In genomic region chr10:25974897-25975459, GRCh38 we compare ENCODE assay signal across 28 cellular contexts. TPM values are rescaled to one million over a fixed set of nuclear protein-coding genes. Genes with fewer than 3 reads are reported as not detected.
DNase-seq lines count a peak whose midpoint lies in the region; ATAC-seq and TF ChIP-seq lines count a peak whose summit lies in the region.
"Had no signal": no experiment of that assay in that cellular context is flagged by ENCODE, and none has a peak within 500 bp of the region (broad histone marks: within the 10 kb centered on the region; RNA-seq: fewer than 3 reads in every experiment).

No MANE protein-coding gene starts in this region.

- ATAC-seq in stimulated activated memory B cell treated with anti-CD40 and anti-IgM and Interleukin-4, amounts not matched to agents 10 μg/mL and 1 μg/mL and 100 μg/mL, for 72 hours, result peak; percentile 20
- ATAC-seq in Right ventricle myocardium inferior (no peak), HG03280 (IDR thresholded peaks at IDR 0.05; ENCODE audit: unreplicated experiment) (no peak)
- ATAC-seq: A549, Panc1 had no signal

- intact Hi-C loops in transverse colon (cut with DNase I; ENCODE audit: low total_unique reads) (no loop called here), Right ventricle myocardium inferior (cut with DNase I) (no loop called here)

- H3K4me1 Mint-ChIP-seq in stimulated activated memory B cell treated with anti-CD40 and anti-IgM and Interleukin-4, amounts not matched to agents 10 μg/mL and 1 μg/mL and 100 μg/mL, for 72 hours, result no peaks in the 10 kb centered on the region

- no peaks in the 10 kb centered on the region for H3K9me3 Mint-ChIP-seq in stimulated activated memory B cell treated with anti-CD40 and anti-IgM and Interleukin-4, amounts not matched to agents 10 μg/mL and 1 μg/mL and 100 μg/mL, for 72 hours
- H3K9me3 Mint-ChIP-seq: CD4-positive, alpha-beta T cell had no signal

- no peak for TF ChIP-seq CTCF in astrocyte of the spinal cord (IDR thresholded peaks at IDR 0.05; ENCODE audit: low read depth, low read length)
- no peak for TF ChIP-seq CTCF in transverse colon (IDR thresholded peaks at IDR 0.05)

- no peak overlapping the region for H3K4me3 ChIP-seq in astrocyte of the spinal cord (ENCODE audit: low read depth, low read length)
- no peak overlapping the region for H3K4me3 ChIP-seq in transverse colon
- H3K4me3 ChIP-seq: A549; BLaER1 treated with 17β-estradiol and CSF1 and Interleukin-3, amounts not matched to agents 10 nM and 100 nM; HAP-1; SK-N-MC had no signal

- H3K36me3 ChIP-seq in transverse colon, result no peaks in the 10 kb centered on the region
- H3K36me3 ChIP-seq: BLaER1 treated with 17β-estradiol and CSF1 and Interleukin-3, amounts not matched to agents 10 nM and 100 nM; HAP-1 had no signal

- TF ChIP-seq POLR2A in transverse colon (IDR thresholded peaks at IDR 0.05), result no peak

- H3K4me3 Mint-ChIP-seq in stimulated activated memory B cell treated with anti-CD40 and anti-IgM and Interleukin-4, amounts not matched to agents 10 μg/mL and 1 μg/mL and 100 μg/mL, for 72 hours, result no peak overlapping the region
- H3K4me3 Mint-ChIP-seq: CD4-positive, alpha-beta T cell; HFFc6 had no signal

- DNase-seq in NCI-H226, result peak; percentile 71
- DNase-seq in astrocyte of the spinal cord (ENCODE audit: low read depth, low spot score), result peak; percentile 2
- peak; percentile 34 for DNase-seq in iris pigment epithelial cell (ENCODE audit: low read depth)
- no peak for DNase-seq in transverse colon
- DNase-seq in HuH-7.5 (ENCODE audit: low spot score), result no peak
- DNase-seq in Right ventricle myocardium inferior (ENCODE audit: missing footprints), result no peak
- DNase-seq: AML-193; CD4-positive, alpha-beta T cell; HFFc6; Karpas-422; NCI-H1092; NCI-H1417 treated with DMSO at 0.1 percent for 48 hours; NCI-H1694 treated with DMSO at 0.1 percent for 48 hours; NCI-H2081; NCI-H2227 treated with DMSO at 0.1 percent for 48 hours; NCI-H510A; NCI-H69; SHP77 treated with DMSO at 0.1 percent for 48 hours had no signal

- no peak overlapping the region for H3K27ac Mint-ChIP-seq in stimulated activated memory B cell treated with anti-CD40 and anti-IgM and Interleukin-4, amounts not matched to agents 10 μg/mL and 1 μg/mL and 100 μg/mL, for 72 hours
- H3K27ac Mint-ChIP-seq: CD4-positive, alpha-beta T cell; HFFc6 had no signal

- H3K9me3 ChIP-seq in transverse colon, result no peaks in the 10 kb centered on the region
- H3K9me3 ChIP-seq: A549, HAP-1 had no signal

- H3K36me3 Mint-ChIP-seq in stimulated activated memory B cell treated with anti-CD40 and anti-IgM and Interleukin-4, amounts not matched to agents 10 μg/mL and 1 μg/mL and 100 μg/mL, for 72 hours, result no peaks in the 10 kb centered on the region

- H3K4me1 ChIP-seq in transverse colon, result no peaks in the 10 kb centered on the region
- H3K4me1 ChIP-seq: A549; BLaER1 treated with 17β-estradiol and CSF1 and Interleukin-3, amounts not matched to agents 10 nM and 100 nM; HAP-1 had no signal

- no peaks in the 10 kb centered on the region for H3K27me3 Mint-ChIP-seq in stimulated activated memory B cell treated with anti-CD40 and anti-IgM and Interleukin-4, amounts not matched to agents 10 μg/mL and 1 μg/mL and 100 μg/mL, for 72 hours

- WGBS in transverse colon (ENCODE audit: low coverage in 1 of 2), 2 donors, result 83 to 85% methylated on average over 3 of the region's 3 CpGs

- in situ Hi-C loops in astrocyte of the spinal cord (cut with HindIII; ENCODE audit: low sequenced_read_pairs) (no loop called here), transverse colon (cut with MboI; ENCODE audit: low pct_ligation_motif_present in 1 of 4, low pct_unique_long_range_greater_than_20kb in 1 of 4, low sequenced_read_pairs in 3 of 4) (no loop called here)

- H3K27ac ChIP-seq in transverse colon, result no peak overlapping the region
- H3K27ac ChIP-seq: A549; BLaER1 treated with 17β-estradiol and CSF1 and Interleukin-3, amounts not matched to agents 10 nM and 100 nM; HL-60; RWPE1; SK-N-MC had no signal

- H3K27me3 ChIP-seq in transverse colon, result no peaks in the 10 kb centered on the region
- H3K27me3 ChIP-seq: BLaER1 treated with 17β-estradiol and CSF1 and Interleukin-3, amounts not matched to agents 10 nM and 100 nM had no signal

- TF ChIP-seq EP300 in transverse colon (IDR thresholded peaks at IDR 0.05; ENCODE audit: low read depth), result no peak

RNA-seq across cellular contexts. Expression of gene MYO3A, which starts 40.9 kb away (rescaled TPM):
- 1 to 10 TPM in 2 of 4 donors, under 1 TPM in 1, not detected in 1; 0.27 to 1.3 (median 1.2) TPM for total RNA-seq in transverse colon
- total RNA-seq in Right ventricle myocardium inferior, result not detected
- total RNA-seq: CD4-positive, alpha-beta T cell; OCI-LY7 had no signal

Comparison
In these comparisons a context has a peak if more than half of its experiments do, and no peak if none do; other contexts are left out.
1. DNase-seq: peak in NCI-H226 (single experiment), astrocyte of the spinal cord (single experiment) and iris pigment epithelial cell (single experiment); none in transverse colon (single experiment), HuH-7.5 (single experiment) and Right ventricle myocardium inferior (single experiment).